In genomic region chr21:44938976-44939531, GRCh38 we compare ENCODE assay signal across 8 cellular contexts. TPM values are rescaled to one million over a fixed set of nuclear protein-coding genes. Genes with fewer than 3 reads are reported as not detected.
A peak's percentile ranks its signal among the peaks of the same experiment; 100 is the strongest.
DNase-seq lines count a peak whose midpoint lies in the region; ATAC-seq, FAIRE-seq and TF ChIP-seq lines count a peak whose summit lies in the region.

No MANE protein-coding gene starts in this region.

- peaks cover 0 to 16% of the 10 kb centered on the region in 2 donors for H3K27me3 ChIP-seq in left lung

- intact Hi-C loops in left lung (cut with DNase I): no loop called here

- H3K27ac ChIP-seq in left lung (peak overlapping the region in 1 of 2 donors; percentile 33), substantia nigra (ENCODE audit: low read depth, low read length, poor library complexity, severe bottlenecking) (peak overlapping the region; percentile 58)

- H3K36me3 Mint-ChIP-seq in T-helper 1 cell treated with Interleukin-12 subunit alpha and Interleukin-12 subunit beta and Interleukin-4 antibody, amounts not matched to agents 30 μg/mL and 1 μg/mL, for 36 hours (ENCODE audit: low read depth): peaks cover 17% of the 10 kb centered on the region
- H3K36me3 Mint-ChIP-seq in activated naive CD8-positive, alpha-beta T cell treated with anti-CD3 and anti-CD28 coated beads, Interleukin-2, amount 50 U/mL, for 24 hours (ENCODE audit: low read depth): peaks cover 24% of the 10 kb centered on the region

- H3K9me3 Mint-ChIP-seq in T-helper 1 cell treated with Interleukin-12 subunit alpha and Interleukin-12 subunit beta and Interleukin-4 antibody, amounts not matched to agents 30 μg/mL and 1 μg/mL, for 36 hours: no peaks in the 10 kb centered on the region
- H3K9me3 Mint-ChIP-seq in activated naive CD8-positive, alpha-beta T cell treated with anti-CD3 and anti-CD28 coated beads, Interleukin-2, amount 50 U/mL, for 24 hours: no peaks in the 10 kb centered on the region

- no peaks in the 10 kb centered on the region for H3K9me3 ChIP-seq in left lung

- ATAC-seq in activated naive CD8-positive, alpha-beta T cell treated with anti-CD3 and anti-CD28 coated beads, Interleukin-2, amount 50 U/mL, for 24 hours: no peak
- ATAC-seq in left lung (no peak), GM19324 (IDR thresholded peaks at IDR 0.05; ENCODE audit: low FRiP score, unreplicated experiment) (no peak)

- no peak for TF ChIP-seq CTCF in left lung (IDR thresholded peaks at IDR 0.05)

- peak overlapping the region; percentile 83 for H3K4me3 Mint-ChIP-seq in T-helper 1 cell treated with Interleukin-12 subunit alpha and Interleukin-12 subunit beta and Interleukin-4 antibody, amounts not matched to agents 30 μg/mL and 1 μg/mL, for 36 hours
- peak overlapping the region; percentile 92 for H3K4me3 Mint-ChIP-seq in activated naive CD8-positive, alpha-beta T cell treated with anti-CD3 and anti-CD28 coated beads, Interleukin-2, amount 50 U/mL, for 24 hours

- H3K27ac Mint-ChIP-seq in T-helper 1 cell treated with Interleukin-12 subunit alpha and Interleukin-12 subunit beta and Interleukin-4 antibody, amounts not matched to agents 30 μg/mL and 1 μg/mL, for 36 hours: peak overlapping the region; percentile 52
- H3K27ac Mint-ChIP-seq in activated naive CD8-positive, alpha-beta T cell treated with anti-CD3 and anti-CD28 coated beads, Interleukin-2, amount 50 U/mL, for 24 hours: peak overlapping the region; percentile 85

- H3K4me1 ChIP-seq in left lung: peaks cover 4 to 31% of the 10 kb centered on the region in 2 donors

- DNase-seq in T-helper 1 cell (no peak), left lung (no peak), substantia nigra (lab: John Stamatoyannopoulos, UW) (no peak), H54 (ENCODE audit: insufficient read length, low spot score) (no peak), NCI-H526 (lab: John Stamatoyannopoulos, UW) (no peak)
- DNase-seq in activated naive CD8-positive, alpha-beta T cell treated with anti-CD3 and anti-CD28 coated beads, Interleukin-2, amount 50 U/mL, for 24 hours: no peak

- peak overlapping the region; percentile 93 to 94 for H3K4me3 ChIP-seq in left lung

- H3K27me3 Mint-ChIP-seq in T-helper 1 cell treated with Interleukin-12 subunit alpha and Interleukin-12 subunit beta and Interleukin-4 antibody, amounts not matched to agents 30 μg/mL and 1 μg/mL, for 36 hours (ENCODE audit: low read depth): no peaks in the 10 kb centered on the region
- H3K27me3 Mint-ChIP-seq in activated naive CD8-positive, alpha-beta T cell treated with anti-CD3 and anti-CD28 coated beads, Interleukin-2, amount 50 U/mL, for 24 hours: no peaks in the 10 kb centered on the region

- peaks cover 0 to 9% of the 10 kb centered on the region in 2 donors for H3K36me3 ChIP-seq in left lung

- FAIRE-seq in H54 (lab: Jason Lieb, UNC): no peak

- no peak for TF ChIP-seq POLR2A in H54 (IDR thresholded peaks at IDR 0.05; ENCODE audit: low read depth, low read length)

- peaks cover 31% of the 10 kb centered on the region for H3K4me1 Mint-ChIP-seq in T-helper 1 cell treated with Interleukin-12 subunit alpha and Interleukin-12 subunit beta and Interleukin-4 antibody, amounts not matched to agents 30 μg/mL and 1 μg/mL, for 36 hours (ENCODE audit: low read depth)
- H3K4me1 Mint-ChIP-seq in activated naive CD8-positive, alpha-beta T cell treated with anti-CD3 and anti-CD28 coated beads, Interleukin-2, amount 50 U/mL, for 24 hours: peaks cover 43% of the 10 kb centered on the region

RNA-seq across cellular contexts. Expression of gene SLX9, which starts 0.8 kb away (rescaled TPM):
- total RNA-seq in left lung: 10 to 100 TPM; 16.4 to 29.6 TPM

RNA-seq across cellular contexts. Expression of gene ITGB2, which starts 18.4 kb away (rescaled TPM):
- 100 to 1,000 TPM; 185 to 404 TPM for total RNA-seq in left lung
